8 cellular contexts compared by ENCODE assay signal in the genomic region with DNA sequence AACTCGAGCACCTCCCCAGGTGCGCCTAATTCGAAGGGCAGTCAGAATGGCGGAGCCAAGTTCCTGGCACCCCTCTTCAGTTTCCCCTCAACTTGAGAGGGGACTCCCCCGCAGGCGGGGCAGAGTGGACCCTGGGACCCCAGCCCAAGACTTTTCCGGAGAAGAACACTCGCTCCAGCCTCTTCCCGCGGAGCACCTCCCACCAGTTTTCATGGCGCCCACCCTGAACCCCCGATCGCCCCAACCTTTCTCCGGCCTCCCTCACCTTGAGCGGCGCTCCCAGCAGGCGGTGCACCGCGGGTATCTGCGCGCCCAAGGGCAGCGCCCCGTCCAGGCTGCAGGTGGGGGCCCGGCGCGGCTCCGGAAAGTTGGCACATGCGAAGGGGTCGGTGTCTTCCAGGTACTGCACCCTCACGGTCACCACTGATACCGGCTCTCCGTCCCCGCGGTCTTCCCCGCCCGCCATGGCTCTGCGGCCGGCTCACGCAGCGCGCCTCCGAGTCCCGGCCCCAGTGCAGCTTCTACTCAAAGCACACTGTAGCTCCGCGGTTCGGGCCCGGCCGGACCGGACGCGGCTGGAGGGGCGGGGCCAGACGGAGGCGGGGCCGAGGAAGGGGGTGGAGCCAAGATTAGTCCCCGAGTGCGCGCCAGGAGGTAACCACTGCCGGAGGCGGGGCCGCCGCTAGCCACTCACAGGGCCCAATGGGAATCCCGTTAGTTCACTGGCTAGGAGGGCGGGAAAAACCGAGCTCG. TPM values are rescaled to one million over a fixed set of nuclear protein-coding genes. Genes with fewer than 3 reads are reported as not detected.
DNase-seq lines count a peak whose midpoint lies in the region; ATAC-seq, FAIRE-seq and TF ChIP-seq lines count a peak whose summit lies in the region.

A gene (minus strand): TSS at position 537 of the 753 bp plus-strand sequence. CDS start 71 bp downstream, at position 466.

- H3K9ac ChIP-seq in kidney (ENCODE audit: low read length in 2 of 2): peak within 1 kb of the TSS; percentile 50 to 82

- peak within 1 kb of the TSS; percentile 71 to 89 for H3K27ac ChIP-seq in kidney (ENCODE audit: low read depth in 2 of 2, low read length in 2 of 2)

- intact Hi-C loops in kidney (cut with DNase I): no loop called here

- H3K4me3 ChIP-seq in kidney (ENCODE audit: low read length in 2 of 2): peak within 1 kb of the TSS; percentile 64 to 82

- no peaks in the 10 kb centered on the region for H3K9me3 ChIP-seq in kidney (ENCODE audit: control insufficient read depth in 1 of 2, low read length in 2 of 2)

- ATAC-seq in HG03439 (IDR thresholded peaks at IDR 0.05; ENCODE audit: unreplicated experiment): peak; percentile 41

- no peaks in the 10 kb centered on the region for H3K36me3 ChIP-seq in kidney (ENCODE audit: control insufficient read depth in 1 of 2, insufficient read depth in 2 of 2, low read length in 2 of 2)

- TF ChIP-seq CTCF in kidney (IDR thresholded peaks at IDR 0.05; ENCODE audit: borderline replicate concordance, extremely low read depth, insufficient read depth): no peak

- DNase-seq in Ammon's horn (ENCODE audit: low spot score): peak; percentile 96
- DNase-seq in GM19238 (ENCODE audit: insufficient read length, low spot score): peak; percentile 92
- peak; percentile 82 for DNase-seq in NCI-H510A treated with DMSO at 0.1 percent for 48 hours (lab: John Stamatoyannopoulos, UW)
- DNase-seq in activated CD4-positive, alpha-beta T cell treated with anti-CD3 and anti-CD28 coated beads for 1 hour: peak; percentile 92
- peak; percentile 80 to 89 for DNase-seq in cerebellar nuclear complex (lab: John Stamatoyannopoulos, UW)
- DNase-seq in kidney: peak; percentile 99
- peak; percentile 93 to 96 for DNase-seq in stimulated activated CD4-positive, alpha-beta T cell treated with anti-CD3 and anti-CD28 coated beads, Interleukin-15, amount 100 ng/mL, for 1 hour (ENCODE audit: low read depth in 1 of 2, low spot score in 1 of 2)

- peak; percentile 84 for FAIRE-seq in kidney (lab: Jason Lieb, UNC)

- peaks cover 9 to 23% of the 10 kb centered on the region in 2 donors for H3K4me1 ChIP-seq in kidney (ENCODE audit: control insufficient read depth in 1 of 2, insufficient read depth in 1 of 2, low read depth in 1 of 2, low read length in 2 of 2)

RNA-seq across cellular contexts. Expression of the gene that starts here (rescaled TPM):
- 30.4 TPM for total RNA-seq in kidney
- polyA plus RNA-seq in kidney (ENCODE audit: insufficient read depth, low read depth, low replicate concordance): 21.0 TPM

Comparison
In these comparisons a context has a peak if more than half of its experiments do, and no peak if none do; other contexts are left out.
1. Peak in every context shown above with its lines: DNase-seq, ATAC-seq, H3K4me3 ChIP-seq and H3K27ac ChIP-seq.